18 cellular contexts compared by ENCODE assay signal in genomic region chr5:97135868-97136267, GRCh38. TPM values are rescaled to one million over a fixed set of nuclear protein-coding genes. Genes with fewer than 3 reads are reported as not detected.
"Had no signal": no experiment of that assay in that cellular context is flagged by ENCODE, and none has a peak within 500 bp of the region (broad histone marks: within the 10 kb centered on the region; RNA-seq: fewer than 3 reads in every experiment).

No MANE protein-coding gene starts in this region.

- ATAC-seq: body of pancreas; effector memory CD8-positive, alpha-beta T cell; naive thymus-derived CD4-positive, alpha-beta T cell had no signal

- H3K9me3 Mint-ChIP-seq: activated T-cell treated with anti-CD3 and anti-CD28 coated beads, Interleukin-2, amount 50 U/mL, for 4 hours; effector memory CD8-positive, alpha-beta T cell; type B pancreatic cell had no signal

- H3K4me3 Mint-ChIP-seq: activated naive CD8-positive, alpha-beta T cell; activated T-cell treated with anti-CD3 and anti-CD28 coated beads, Interleukin-2, amount 50 U/mL, for 4 hours; effector memory CD8-positive, alpha-beta T cell; naive thymus-derived CD4-positive, alpha-beta T cell; type B pancreatic cell had no signal

- DNase-seq: activated gamma-delta T cell; activated T-cell treated with anti-CD3 and anti-CD28 coated beads, Interleukin-2, amount 50 U/mL, for 4 hours; amygdala; body of pancreas; caudate nucleus; effector memory CD8-positive, alpha-beta T cell; esophagus squamous epithelium; mesenchymal stem cell; naive thymus-derived CD4-positive, alpha-beta T cell; nucleus accumbens; stomach; SW 1271 had no signal

- H3K27ac Mint-ChIP-seq: activated naive CD8-positive, alpha-beta T cell; effector memory CD8-positive, alpha-beta T cell; type B pancreatic cell had no signal

- H3K36me3 Mint-ChIP-seq: activated naive CD8-positive, alpha-beta T cell had no signal

RNA-seq across cellular contexts. Expression of gene LIX1, which starts 6.5 kb away (rescaled TPM):
- total RNA-seq: activated T-cell treated with anti-CD3 and anti-CD28 coated beads, Interleukin-2, amount 50 U/mL, for 4 hours; dermis microvascular lymphatic vessel endothelial cell; esophagus squamous epithelium; glomerular endothelial cell; liver; naive thymus-derived CD4-positive, alpha-beta T cell; SK-MEL-5 had no signal
- polyA plus RNA-seq: liver; naive thymus-derived CD4-positive, alpha-beta T cell had no signal
